ENCODE assay signal across 1 cellular context in the genomic region with DNA sequence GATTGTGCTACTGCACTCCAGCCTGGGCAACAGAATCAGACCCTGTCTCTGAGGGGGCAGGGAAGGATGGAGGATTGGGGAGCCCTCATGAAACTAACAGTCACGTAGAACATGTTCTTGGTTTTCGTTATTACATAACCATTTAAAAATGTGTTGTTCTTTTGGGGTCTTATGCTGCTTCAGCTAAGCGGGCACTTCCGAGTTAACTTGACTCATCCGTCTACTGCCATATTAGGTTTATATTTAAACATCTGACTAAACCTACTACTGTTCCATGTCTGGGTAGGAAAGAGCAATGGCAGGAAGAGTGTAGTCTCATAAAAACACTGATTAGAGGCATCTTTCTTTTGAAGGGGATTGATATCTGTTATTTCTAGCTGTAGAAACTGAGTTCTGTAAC.
TF ChIP-seq lines count a peak whose summit lies in the region.

No MANE protein-coding gene starts in this region.

TF ChIP-seq in IMR-90, 13 proteins besides CTCF, POLR2A, EP300 and RAD21:
- TF ChIP-seq RCOR1 (IDR thresholded peaks at IDR 0.05; ENCODE audit: insufficient replicate concordance, low read length): no peak
- TF ChIP-seq, protein P1, sequence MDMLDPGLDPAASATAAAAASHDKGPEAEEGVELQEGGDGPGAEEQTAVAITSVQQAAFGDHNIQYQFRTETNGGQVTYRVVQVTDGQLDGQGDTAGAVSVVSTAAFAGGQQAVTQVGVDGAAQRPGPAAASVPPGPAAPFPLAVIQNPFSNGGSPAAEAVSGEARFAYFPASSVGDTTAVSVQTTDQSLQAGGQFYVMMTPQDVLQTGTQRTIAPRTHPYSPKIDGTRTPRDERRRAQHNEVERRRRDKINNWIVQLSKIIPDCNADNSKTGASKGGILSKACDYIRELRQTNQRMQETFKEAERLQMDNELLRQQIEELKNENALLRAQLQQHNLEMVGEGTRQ (IDR thresholded peaks at IDR 0.05; ENCODE audit: low read depth, low read length): no peak
- 0 out of 2 replicates have a peak, but pooled peaks have one; percentile 2 for TF ChIP-seq CEBPB (IDR thresholded peaks at IDR 0.05; ENCODE audit: low read depth, low read length)
- 0 out of 2 replicates have a peak, but pooled peaks have one; percentile 51 for TF ChIP-seq RFX5 (IDR thresholded peaks at IDR 0.05; ENCODE audit: low read depth, low read length)
- TF ChIP-seq FOS (IDR thresholded peaks at IDR 0.05; ENCODE audit: low read depth, low read length): peak; percentile 35; the same call in 1 of the 2 replicates
TF ChIP-seq in IMR-90: peak in this region for 3.
